In genomic region chr14:105059917-105060565, GRCh38 we compare ENCODE assay signal across 13 cellular contexts. TPM values are rescaled to one million over a fixed set of nuclear protein-coding genes. Genes with fewer than 3 reads are reported as not detected.
A peak's percentile ranks its signal among the peaks of the same experiment; 100 is the strongest.
DNase-seq lines count a peak whose midpoint lies in the region; ATAC-seq and TF ChIP-seq lines count a peak whose summit lies in the region.
"Had no signal": no experiment of that assay in that cellular context is flagged by ENCODE, and none has a peak within 500 bp of the region (broad histone marks: within the 10 kb centered on the region; RNA-seq: fewer than 3 reads in every experiment).

No MANE protein-coding gene starts in this region.

- H3K36me3 ChIP-seq in spleen: peaks cover 0 to 39% (median 21%) of the 10 kb centered on the region in 6 donors
- H3K36me3 ChIP-seq in breast epithelium: no peaks in the 10 kb centered on the region
- H3K36me3 ChIP-seq: ascending aorta had no signal

- H3K27ac ChIP-seq in spleen (peak overlapping the region; percentile 83 to 97 (median 94)), breast epithelium (peak overlapping the region in 1 of 2 donors; percentile 21)

- H3K27ac Mint-ChIP-seq in T-helper 2 cell treated with Interferon-gamma antibody and Interleukin-4, amounts not matched to agents 5 μg/mL and 100 μg/mL, for 36 hours: peak overlapping the region; percentile 90
- peak overlapping the region; percentile 99 for H3K27ac Mint-ChIP-seq in T-helper 17 cell
- H3K27ac Mint-ChIP-seq in endothelial cell (ENCODE audit: unreplicated experiment): no peak overlapping the region

- TF ChIP-seq CTCF in endothelial cell (IDR thresholded peaks at IDR 0.05; ENCODE audit: unreplicated experiment) (no peak), spleen (IDR thresholded peaks at IDR 0.05 in 8 of 11, conservative IDR thresholded peaks at IDR 0.05 in 3 of 11) (no peak), breast epithelium (IDR thresholded peaks at IDR 0.05) (no peak)

- H3K36me3 Mint-ChIP-seq in T-helper 2 cell treated with Interferon-gamma antibody and Interleukin-4, amounts not matched to agents 5 μg/mL and 100 μg/mL, for 36 hours (ENCODE audit: low read depth): peaks cover 42% of the 10 kb centered on the region
- peaks cover 3% of the 10 kb centered on the region for H3K36me3 Mint-ChIP-seq in T-helper 17 cell (ENCODE audit: low read depth)
- H3K36me3 Mint-ChIP-seq in endothelial cell (ENCODE audit: low read depth, unreplicated experiment): peaks cover 4% of the 10 kb centered on the region

- no peaks in the 10 kb centered on the region for H3K27me3 Mint-ChIP-seq in T-helper 2 cell treated with Interferon-gamma antibody and Interleukin-4, amounts not matched to agents 5 μg/mL and 100 μg/mL, for 36 hours (ENCODE audit: low read depth)
- H3K27me3 Mint-ChIP-seq in T-helper 17 cell (no peaks in the 10 kb centered on the region), endothelial cell (ENCODE audit: unreplicated experiment) (peaks cover 14% of the 10 kb centered on the region)

- peak overlapping the region; percentile 71 for H3K4me3 Mint-ChIP-seq in T-helper 2 cell treated with Interferon-gamma antibody and Interleukin-4, amounts not matched to agents 5 μg/mL and 100 μg/mL, for 36 hours
- peak overlapping the region; percentile 96 for H3K4me3 Mint-ChIP-seq in T-helper 17 cell
- H3K4me3 Mint-ChIP-seq in endothelial cell (ENCODE audit: unreplicated experiment): peak overlapping the region; percentile 78

- ATAC-seq in T-helper 17 cell (no peak), GM18517 (IDR thresholded peaks at IDR 0.05; ENCODE audit: unreplicated experiment) (no peak)

- no peak for DNase-seq in T-helper 2 cell treated with Interferon-gamma antibody and Interleukin-4, amounts not matched to agents 5 μg/mL and 100 μg/mL, for 36 hours (ENCODE audit: low spot score)
- DNase-seq in T-helper 2 cell (no peak), T-helper 17 cell (no peak), endothelial cell (ENCODE audit: low spot score) (no peak), spleen (peak; percentile 82), SHP77 treated with DMSO at 0.1 percent for 48 hours (lab: John Stamatoyannopoulos, UW) (no peak), breast epithelium (ENCODE audit: low spot score in 2 of 2) (no peak)
- DNase-seq: 8988T; activated CD4-positive, CD25-positive, alpha-beta regulatory T cell; DMS79; NCI-H446 had no signal

- H3K4me3 ChIP-seq in spleen (peak overlapping the region in 5 of 8 donors; percentile 25 to 71 (median 42)), breast epithelium (no peak overlapping the region)

- WGBS in spleen, 5 donors: 64 to 72% (median 68%) methylated on average over 9 to 16 of the region's 16 CpGs

- intact Hi-C loops in spleen (cut with DNase I; ENCODE audit: low total_unique reads) (no loop called here), breast epithelium (cut with DNase I; ENCODE audit: low total_unique reads) (no loop called here)

- H3K27me3 ChIP-seq in spleen (replicated peaks in 1 of 7): no peaks in the 10 kb centered on the region
- no peaks in the 10 kb centered on the region for H3K27me3 ChIP-seq in breast epithelium
- H3K27me3 ChIP-seq: ascending aorta had no signal

- peaks cover 52 to 80% (median 64%) of the 10 kb centered on the region in 6 donors for H3K4me1 ChIP-seq in spleen
- H3K4me1 ChIP-seq in breast epithelium: no peaks in the 10 kb centered on the region
- H3K4me1 ChIP-seq: ascending aorta had no signal

- H3K9me3 Mint-ChIP-seq in T-helper 2 cell treated with Interferon-gamma antibody and Interleukin-4, amounts not matched to agents 5 μg/mL and 100 μg/mL, for 36 hours: no peaks in the 10 kb centered on the region
- H3K9me3 Mint-ChIP-seq in endothelial cell (ENCODE audit: unreplicated experiment): no peaks in the 10 kb centered on the region

- no peak for TF ChIP-seq POLR2A in spleen (IDR thresholded peaks at IDR 0.05)
- no peak for TF ChIP-seq POLR2A in breast epithelium (IDR thresholded peaks at IDR 0.05)

- H3K4me1 Mint-ChIP-seq in T-helper 2 cell treated with Interferon-gamma antibody and Interleukin-4, amounts not matched to agents 5 μg/mL and 100 μg/mL, for 36 hours (ENCODE audit: low read depth): peaks cover 39% of the 10 kb centered on the region
- H3K4me1 Mint-ChIP-seq in T-helper 17 cell (peaks cover 46% of the 10 kb centered on the region), endothelial cell (ENCODE audit: unreplicated experiment) (peaks cover 24% of the 10 kb centered on the region)

- H3K9me3 ChIP-seq in T-helper 17 cell (ENCODE audit: control insufficient read depth, low read length, poor library complexity, severe bottlenecking) (no peaks in the 10 kb centered on the region), spleen (no peaks in the 10 kb centered on the region), breast epithelium (no peaks in the 10 kb centered on the region)
- H3K9me3 ChIP-seq: ascending aorta had no signal

RNA-seq across cellular contexts. Expression of gene GPR132, which starts 5.2 kb away (rescaled TPM):
- total RNA-seq in T-helper 17 cell (10 to 100 TPM; 43.4 to 47.1 TPM), endothelial cell (ENCODE audit: unreplicated experiment) (not detected), spleen (10 to 100 TPM; 17.5 to 33.7 (median 23.1) TPM), breast epithelium (1 to 10 TPM; 1.3 to 2.9 (median 1.8) TPM)
- polyA plus RNA-seq in spleen: 1 to 10 TPM; 5.0 to 9.0 (median 5.8) TPM
- total RNA-seq: ascending aorta had no signal

RNA-seq across cellular contexts. Expression of gene CDCA4, which starts 39.2 kb away (rescaled TPM):
- 10 to 100 TPM; 16.1 to 18.4 TPM for total RNA-seq in T-helper 17 cell
- total RNA-seq in endothelial cell (ENCODE audit: unreplicated experiment): 40.1 TPM
- total RNA-seq in spleen: 10 to 100 TPM in 2 of 7 donors, 1 to 10 TPM in 5; 6.5 to 15.1 (median 8.7) TPM
- 10 to 100 TPM in 1 of 3 donors, 1 to 10 TPM in 2; 5.8 to 10.5 (median 8.5) TPM for polyA plus RNA-seq in spleen
- 10 to 100 TPM in 2 of 3 donors, 1 to 10 TPM in 1; 5.1 to 10.4 (median 10.2) TPM for total RNA-seq in breast epithelium

Comparison
In these comparisons a context has a peak if more than half of its experiments do, and no peak if none do; other contexts are left out.
1. H3K4me3 ChIP-seq: peak in spleen (5 of 8); none in breast epithelium (0 of 3).
2. RNA of gene GPR132, which starts 5.2 kb away (total RNA-seq): 43.4 to 47.1 TPM in T-helper 17 cell and 17.5 to 33.7 TPM in spleen; 1.3 to 2.9 TPM in breast epithelium and not detected in endothelial cell (single experiment); every median in the first group is over 4 times any median in the second.
3. Peak in every context shown above with its lines, with median percentiles within 50 percentile points of each other: H3K4me3 Mint-ChIP-seq.